ENCODE assay signal across 1 cellular context in the genomic region with DNA sequence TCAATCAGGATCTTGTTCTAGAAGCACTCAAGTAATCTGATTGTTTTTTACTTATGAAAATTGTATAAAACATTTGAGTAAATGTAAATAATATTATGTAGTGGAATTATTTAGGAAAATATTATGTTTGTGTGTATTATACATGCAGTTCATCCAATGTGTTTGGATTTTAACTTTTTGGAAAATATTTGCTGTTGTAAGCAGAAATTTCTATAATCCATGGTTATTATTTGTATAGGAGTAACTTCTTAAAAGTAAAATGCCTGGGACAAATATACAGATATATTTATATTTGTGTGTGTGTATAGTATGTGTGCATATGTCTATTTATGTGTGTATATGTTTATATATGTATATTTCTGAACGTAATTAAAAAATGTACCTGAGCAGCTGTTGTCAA.
TF ChIP-seq lines count a peak whose summit lies in the region.

No MANE protein-coding gene starts in this region.

TF ChIP-seq in HepG2, 621 proteins besides CTCF, POLR2A, EP300 and RAD21 (continued from another document):
- TF ChIP-seq, protein P1, sequence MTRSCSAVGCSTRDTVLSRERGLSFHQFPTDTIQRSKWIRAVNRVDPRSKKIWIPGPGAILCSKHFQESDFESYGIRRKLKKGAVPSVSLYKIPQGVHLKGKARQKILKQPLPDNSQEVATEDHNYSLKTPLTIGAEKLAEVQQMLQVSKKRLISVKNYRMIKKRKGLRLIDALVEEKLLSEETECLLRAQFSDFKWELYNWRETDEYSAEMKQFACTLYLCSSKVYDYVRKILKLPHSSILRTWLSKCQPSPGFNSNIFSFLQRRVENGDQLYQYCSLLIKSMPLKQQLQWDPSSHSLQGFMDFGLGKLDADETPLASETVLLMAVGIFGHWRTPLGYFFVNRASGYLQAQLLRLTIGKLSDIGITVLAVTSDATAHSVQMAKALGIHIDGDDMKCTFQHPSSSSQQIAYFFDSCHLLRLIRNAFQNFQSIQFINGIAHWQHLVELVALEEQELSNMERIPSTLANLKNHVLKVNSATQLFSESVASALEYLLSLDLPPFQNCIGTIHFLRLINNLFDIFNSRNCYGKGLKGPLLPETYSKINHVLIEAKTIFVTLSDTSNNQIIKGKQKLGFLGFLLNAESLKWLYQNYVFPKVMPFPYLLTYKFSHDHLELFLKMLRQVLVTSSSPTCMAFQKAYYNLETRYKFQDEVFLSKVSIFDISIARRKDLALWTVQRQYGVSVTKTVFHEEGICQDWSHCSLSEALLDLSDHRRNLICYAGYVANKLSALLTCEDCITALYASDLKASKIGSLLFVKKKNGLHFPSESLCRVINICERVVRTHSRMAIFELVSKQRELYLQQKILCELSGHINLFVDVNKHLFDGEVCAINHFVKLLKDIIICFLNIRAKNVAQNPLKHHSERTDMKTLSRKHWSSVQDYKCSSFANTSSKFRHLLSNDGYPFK (CRISPR knock-in tag; IDR thresholded peaks at IDR 0.05; ENCODE audit: borderline replicate concordance): no peak
- TF ChIP-seq MAFF (IDR thresholded peaks at IDR 0.05; ENCODE audit: low read depth, low read length): peak; percentile 39; the same call in 1 of the 2 replicates
- no peak for TF ChIP-seq RARG (CRISPR knock-in tag; IDR thresholded peaks at IDR 0.05; ENCODE audit: low read depth)
- TF ChIP-seq ZNF143 (CRISPR knock-in tag; IDR thresholded peaks at IDR 0.05): no peak
- no peak for TF ChIP-seq HIVEP1 (CRISPR knock-in tag; IDR thresholded peaks at IDR 0.05)
- TF ChIP-seq ZNF773 (CRISPR knock-in tag; IDR thresholded peaks at IDR 0.05; ENCODE audit: borderline replicate concordance): no peak
